24 cellular contexts compared by ENCODE assay signal in the genomic region with DNA sequence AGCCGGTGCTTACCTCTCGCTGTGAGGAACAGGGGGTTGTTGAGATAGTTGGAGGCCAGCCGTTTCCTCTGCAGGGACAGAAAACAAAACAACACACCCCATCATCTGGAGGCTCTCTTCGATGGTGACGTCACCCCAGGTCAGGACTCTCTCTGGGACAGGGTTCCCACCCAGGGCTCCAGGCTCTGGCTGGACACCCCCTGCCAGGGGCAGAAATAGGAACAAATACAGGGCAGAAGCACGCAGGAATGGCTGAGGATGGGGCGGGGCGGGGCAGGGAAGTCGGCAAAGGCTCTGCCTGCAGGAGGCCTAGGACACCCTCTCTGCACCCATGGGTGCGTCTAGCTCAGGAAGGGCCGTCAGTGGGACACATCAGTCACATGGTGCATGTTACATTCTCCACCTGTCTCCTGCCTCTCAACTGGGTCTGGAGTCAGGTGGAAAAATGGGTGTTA.
"Had no signal": no experiment of that assay in that cellular context is flagged by ENCODE, and none has a peak within 500 bp of the region (broad histone marks: within the 10 kb centered on the region; RNA-seq: fewer than 3 reads in every experiment).

No MANE protein-coding gene starts in this region.

- DNase-seq: activated CD4-positive, alpha-beta memory T cell treated with anti-CD3 and anti-CD28 coated beads, Interleukin-2, amount 10 ng/mL, durations not matched to agents 7 days and 5 days; activated CD4-positive, alpha-beta T cell treated with anti-CD3 and anti-CD28 coated beads for 1 hour; activated CD4-positive, alpha-beta T cell treated with anti-CD3 and anti-CD28 coated beads, Interleukin-2, amount 10 ng/mL, durations not matched to agents 7 days and 5 days; activated naive CD4-positive, alpha-beta T cell; activated T-cell treated with anti-CD3 and anti-CD28 coated beads for 4 hours; activated T-cell treated with anti-CD3 and anti-CD28 coated beads, Interleukin-2, amount 50 U/mL, for 72 hours; anterior cingulate cortex; effector memory CD8-positive, alpha-beta T cell; erythroblast; gastrocnemius medialis; glutamatergic neuron; left cardiac atrium; natural killer cell; right cardiac atrium; stimulated activated CD4-positive, alpha-beta T cell treated with anti-CD3 and anti-CD28 coated beads, Interleukin-2, amount 100 ng/mL, for 48 hours; stimulated activated naive CD4-positive, alpha-beta T cell treated with Interleukin-2 at 50 U/mL for 16 hours; T-helper 2 cell; testis; trophoblast cell had no signal

- H2AFZ ChIP-seq: neural progenitor cell had no signal

- H3K4me1 ChIP-seq: gastrocnemius medialis, neural progenitor cell, testis had no signal

- H3K4me2 ChIP-seq: neural progenitor cell had no signal

- H3K27ac ChIP-seq: dorsolateral prefrontal cortex, gastrocnemius medialis, neural progenitor cell, testis had no signal

- ATAC-seq: activated T-cell treated with anti-CD3 and anti-CD28 coated beads, Interleukin-2, amount 50 U/mL, for 72 hours; effector memory CD8-positive, alpha-beta T cell; gastrocnemius medialis; left cardiac atrium; natural killer cell; right cardiac atrium had no signal

- H3K27me3 ChIP-seq: dorsolateral prefrontal cortex, gastrocnemius medialis, neural progenitor cell, testis had no signal

- H3K4me3 ChIP-seq: dorsolateral prefrontal cortex, gastrocnemius medialis, neural progenitor cell, testis had no signal

- FAIRE-seq: bronchial epithelial cell, colon, islet of Langerhans had no signal

- H3K36me3 ChIP-seq: gastrocnemius medialis, neural progenitor cell had no signal

- H3K9ac ChIP-seq: neural progenitor cell had no signal

- H3K9me3 ChIP-seq: gastrocnemius medialis, testis had no signal
